8 cellular contexts compared by ENCODE assay signal in genomic region chr14:85531594-85532391, GRCh38. TPM values are rescaled to one million over a fixed set of nuclear protein-coding genes. Genes with fewer than 3 reads are reported as not detected.
DNase-seq lines count a peak whose midpoint lies in the region; ATAC-seq, FAIRE-seq and TF ChIP-seq lines count a peak whose summit lies in the region.

No MANE protein-coding gene starts in this region.

- no peak for FAIRE-seq in pancreas (lab: Jason Lieb, UNC)

- H3K9ac ChIP-seq in adipocyte (ENCODE audit: low read length) = peak overlapping the region; percentile 92

- no peaks in the 10 kb centered on the region for H3K36me3 Mint-ChIP-seq in activated naive CD4-positive, alpha-beta T cell treated with anti-CD3 and anti-CD28 coated beads, Interleukin-2, amount 50 U/mL, for 24 hours

- WGBS in pancreas, 2 donors = 1% methylated on average over 62 of the region's 62 CpGs

- H3K9me3 ChIP-seq in adipocyte (ENCODE audit: control insufficient read depth, low read length) (no peaks in the 10 kb centered on the region), pancreas (no peaks in the 10 kb centered on the region)

- no peaks in the 10 kb centered on the region for H3K9me3 Mint-ChIP-seq in activated naive CD4-positive, alpha-beta T cell treated with anti-CD3 and anti-CD28 coated beads, Interleukin-2, amount 50 U/mL, for 24 hours

- H3K27me3 ChIP-seq in adipocyte (replicated peaks; ENCODE audit: control insufficient read depth, insufficient read depth, low read length) (no peaks in the 10 kb centered on the region), pancreas (no peaks in the 10 kb centered on the region)

- peak overlapping the region; percentile 51 to 96 (median 78) for H3K27ac ChIP-seq in pancreas

- peaks cover 10% of the 10 kb centered on the region for H3K4me1 Mint-ChIP-seq in activated naive CD4-positive, alpha-beta T cell treated with anti-CD3 and anti-CD28 coated beads, Interleukin-2, amount 50 U/mL, for 24 hours

- DNase-seq in activated naive CD4-positive, alpha-beta T cell (lab: John Stamatoyannopoulos, UW) = no peak
- peak; percentile 94 for DNase-seq in adipocyte (ENCODE audit: low read depth)
- peak; percentile 71 for DNase-seq in left cardiac atrium
- peak; percentile 48 to 79 (median 70) for DNase-seq in pancreas
- no peak for DNase-seq in SHP77 (lab: John Stamatoyannopoulos, UW)

- peaks cover 53% of the 10 kb centered on the region for H3K27me3 Mint-ChIP-seq in activated naive CD4-positive, alpha-beta T cell treated with anti-CD3 and anti-CD28 coated beads, Interleukin-2, amount 50 U/mL, for 24 hours

- H3K4me1 ChIP-seq in adipocyte (ENCODE audit: control insufficient read depth, insufficient read depth, low read length) = peaks cover 60% of the 10 kb centered on the region
- peaks cover 0 to 16% (median 0%) of the 10 kb centered on the region in 3 donors for H3K4me1 ChIP-seq in pancreas

- ATAC-seq in left cardiac atrium (peak; percentile 24 to 49), pancreas (peak; percentile 18 to 43 (median 34)), HG02970 (IDR thresholded peaks at IDR 0.05; ENCODE audit: low FRiP score, unreplicated experiment) (no peak), HG02571 (IDR thresholded peaks at IDR 0.05; ENCODE audit: unreplicated experiment) (no peak)

- H3K36me3 ChIP-seq in adipocyte (ENCODE audit: control insufficient read depth, insufficient read depth, low read length, severe bottlenecking) = no peaks in the 10 kb centered on the region
- H3K36me3 ChIP-seq in pancreas = no peaks in the 10 kb centered on the region

- peak overlapping the region; percentile 47 for H3K4me3 Mint-ChIP-seq in activated naive CD4-positive, alpha-beta T cell treated with anti-CD3 and anti-CD28 coated beads, Interleukin-2, amount 50 U/mL, for 24 hours

- TF ChIP-seq CTCF in pancreas (IDR thresholded peaks at IDR 0.05) = peak in 1 of 4 donors; percentile 8

- intact Hi-C loops in left cardiac atrium (cut with DNase I) (no loop called here), pancreas (cut with DNase I) (loop anchor here in 1 of 3 donors (5.0 kb wide), 1 partner anchor 59 kb away; no protein-coding TSS in a partner anchor)

- peak overlapping the region; percentile 91 for H3K4me3 ChIP-seq in adipocyte (ENCODE audit: low read length)
- H3K4me3 ChIP-seq in pancreas = peak overlapping the region; percentile 61 to 82 (median 68)

- no peak overlapping the region for H3K27ac Mint-ChIP-seq in activated naive CD4-positive, alpha-beta T cell treated with anti-CD3 and anti-CD28 coated beads, Interleukin-2, amount 50 U/mL, for 24 hours

RNA-seq across cellular contexts. Expression of gene FLRT2, which starts 1.8 kb away (rescaled TPM):
- total RNA-seq in left cardiac atrium = 10 to 100 TPM in 1 of 2 donors, 1 to 10 TPM in 1; 8.9 to 20.5 TPM
- total RNA-seq in pancreas = 100 to 1,000 TPM in 3 of 6 donors, 10 to 100 TPM in 3; 62.8 to 229 (median 91.7) TPM
- polyA plus RNA-seq in pancreas = 100 to 1,000 TPM; 119 to 125 TPM

Comparison
In these comparisons a context has a peak if more than half of its experiments do, and no peak if none do; other contexts are left out.
1. DNase-seq: peak in adipocyte (single experiment), left cardiac atrium (single experiment) and pancreas (6 of 6); none in activated naive CD4-positive, alpha-beta T cell (0 of 4) and SHP77 (0 of 2).
2. ATAC-seq: peak in left cardiac atrium (2 of 2) and pancreas (4 of 4); none in HG02970 (single experiment) and HG02571 (single experiment).